Comparison of ENCODE assay signal across 24 cellular contexts in the genomic region with DNA sequence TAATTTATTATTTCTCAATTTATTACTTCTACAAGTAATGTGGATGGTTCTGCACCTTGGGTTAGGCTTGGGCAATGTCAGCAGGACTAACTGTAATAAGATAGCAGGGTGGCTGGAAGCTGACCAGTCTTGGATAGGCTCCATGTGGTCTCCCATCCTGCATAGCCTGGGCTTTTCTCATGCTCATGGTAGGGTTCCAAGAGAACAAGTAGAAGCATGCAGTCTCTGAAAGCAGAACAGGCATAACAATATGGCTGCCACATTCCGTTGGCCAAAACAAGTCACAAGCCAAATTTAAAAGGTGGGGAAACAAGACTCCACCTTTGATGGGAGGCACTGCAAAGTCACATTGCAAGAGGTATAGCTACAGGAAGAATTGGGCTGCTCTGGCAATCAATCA.
DNase-seq lines count a peak whose midpoint lies in the region; ATAC-seq and TF ChIP-seq lines count a peak whose summit lies in the region.
"Had no signal": no experiment of that assay in that cellular context is flagged by ENCODE, and none has a peak within 500 bp of the region (broad histone marks: within the 10 kb centered on the region; RNA-seq: fewer than 3 reads in every experiment).

No MANE protein-coding gene starts in this region.

- no peak overlapping the region; a peak in 1 of 5 replicates for H3K4me3 Mint-ChIP-seq in H9
- H3K4me3 Mint-ChIP-seq in stimulated activated memory B cell treated with anti-CD40 and anti-IgM and Interleukin-4, amounts not matched to agents 10 μg/mL and 1 μg/mL and 100 μg/mL, for 72 hours: no peak overlapping the region
- H3K4me3 Mint-ChIP-seq: activated CD4-positive, alpha-beta T cell treated with anti-CD3 and anti-CD28 coated beads for 36 hours; activated CD8-positive, alpha-beta memory T cell treated with anti-CD3 and anti-CD28 coated beads, Interleukin-2, amount 10 ng/mL, durations not matched to agents 7 days and 5 days; activated naive CD4-positive, alpha-beta T cell treated with anti-CD3 and anti-CD28 coated beads, Interleukin-2, amount 50 U/mL, for 24 hours; activated T-helper 1 cell treated with anti-CD3 and anti-CD28 coated beads, Interleukin-12 subunit alpha, Interleukin-12 subunit beta, Interleukin-2, Interleukin-4 antibody, amounts not matched to agents 30 ng/mL and 10 ng/mL and 1 ng/mL, durations not matched to agents 14 hours and 24 hours and 36 hours; CD14-positive monocyte; T-cell had no signal

- peaks cover 52 to 59% of the 10 kb centered on the region in 2 experiments for H3K4me1 Mint-ChIP-seq in H9
- H3K4me1 Mint-ChIP-seq in stimulated activated memory B cell treated with anti-CD40 and anti-IgM and Interleukin-4, amounts not matched to agents 10 μg/mL and 1 μg/mL and 100 μg/mL, for 72 hours: no peaks in the 10 kb centered on the region
- H3K4me1 Mint-ChIP-seq: CD14-positive monocyte had no signal

- no peak overlapping the region for H3K4me2 ChIP-seq in H9 (ENCODE audit: insufficient read depth, insufficient read length, low read length)
- H3K4me2 ChIP-seq: PC-9 had no signal

- H2AK5ac ChIP-seq in H9 (ENCODE audit: insufficient read length, low read length): no peak overlapping the region

- no peak overlapping the region for H3K9ac ChIP-seq in H9 (ENCODE audit: extremely low read depth, insufficient read length, low read length)

- WGBS in H9 (ENCODE audit: extremely low coverage, insufficient read length, low lambda C conversion rate): no CpG with 5 or more reads among the region's 1 CpG

- H3K18ac ChIP-seq in H9 (ENCODE audit: insufficient read length, low read depth, low read length): no peak overlapping the region

- no peak overlapping the region for H4K91ac ChIP-seq in H9 (ENCODE audit: insufficient read length, low read depth, low read length)

- H3K27ac ChIP-seq in H9 (ENCODE audit: insufficient read length, low read depth, low read length) (peak overlapping the region; percentile 8), RWPE2 (ENCODE audit: poor library complexity, severe bottlenecking) (peak overlapping the region; percentile 7)
- H3K27ac ChIP-seq: PC-9, SJCRH30, testis had no signal

- no peak for TF ChIP-seq CTCF in H9 (conservative IDR thresholded peaks at IDR 0.05)
- no peak for TF ChIP-seq CTCF in RWPE2 (IDR thresholded peaks at IDR 0.05; ENCODE audit: poor library complexity, severe bottlenecking)

- no peak overlapping the region for H2BK12ac ChIP-seq in H9 (ENCODE audit: insufficient read length, low read depth, low read length)

- ATAC-seq in RWPE2 (ENCODE audit: low read depth): peak; percentile 21; the same call in 1 of the 3 replicates
- ATAC-seq in esophagus mucosa: peak; percentile 21
- no peak for ATAC-seq in stimulated activated memory B cell treated with anti-CD40 and anti-IgM and Interleukin-4, amounts not matched to agents 10 μg/mL and 1 μg/mL and 100 μg/mL, for 72 hours
- ATAC-seq: activated CD4-positive, alpha-beta T cell treated with anti-CD3 and anti-CD28 coated beads for 36 hours; activated CD8-positive, alpha-beta memory T cell treated with anti-CD3 and anti-CD28 coated beads, Interleukin-2, amount 10 ng/mL, durations not matched to agents 7 days and 5 days; mucosa of descending colon; T-cell had no signal

- peak overlapping the region; percentile 18 to 96 (median 95); a peak in 5 of 7 replicates for H3K27ac Mint-ChIP-seq in H9
- H3K27ac Mint-ChIP-seq in stimulated activated memory B cell treated with anti-CD40 and anti-IgM and Interleukin-4, amounts not matched to agents 10 μg/mL and 1 μg/mL and 100 μg/mL, for 72 hours: no peak overlapping the region
- H3K27ac Mint-ChIP-seq: activated CD4-positive, alpha-beta T cell treated with anti-CD3 and anti-CD28 coated beads for 36 hours; activated CD8-positive, alpha-beta memory T cell treated with anti-CD3 and anti-CD28 coated beads, Interleukin-2, amount 10 ng/mL, durations not matched to agents 7 days and 5 days; activated naive CD4-positive, alpha-beta T cell treated with anti-CD3 and anti-CD28 coated beads, Interleukin-2, amount 50 U/mL, for 24 hours; activated T-helper 1 cell treated with anti-CD3 and anti-CD28 coated beads, Interleukin-12 subunit alpha, Interleukin-12 subunit beta, Interleukin-2, Interleukin-4 antibody, amounts not matched to agents 30 ng/mL and 10 ng/mL and 1 ng/mL, durations not matched to agents 14 hours and 24 hours and 36 hours; CD14-positive monocyte; T-cell had no signal

- H4K20me1 ChIP-seq in H9 (ENCODE audit: control insufficient read depth, insufficient read depth, insufficient read length): no peaks in the 10 kb centered on the region

- no peaks in the 10 kb centered on the region for H3K79me2 ChIP-seq in H9 (ENCODE audit: insufficient read depth, low read length)

- peaks cover 16 to 22% (median 17%) of the 10 kb centered on the region in 3 experiments for H3K36me3 Mint-ChIP-seq in H9 (ENCODE audit: insufficient read depth in 1 of 3, low read depth in 3 of 3)
- H3K36me3 Mint-ChIP-seq in stimulated activated memory B cell treated with anti-CD40 and anti-IgM and Interleukin-4, amounts not matched to agents 10 μg/mL and 1 μg/mL and 100 μg/mL, for 72 hours: peaks cover 5% of the 10 kb centered on the region
- H3K36me3 Mint-ChIP-seq: CD14-positive monocyte had no signal

- no peak overlapping the region for H2BK5ac ChIP-seq in H9 (ENCODE audit: insufficient read length, low read length)

- no peak overlapping the region for H3T11ph ChIP-seq in H9 (ENCODE audit: low read length)

- H3K27me3 Mint-ChIP-seq in H9 (ENCODE audit: low read depth): no peaks in the 10 kb centered on the region
- H3K27me3 Mint-ChIP-seq in stimulated activated memory B cell treated with anti-CD40 and anti-IgM and Interleukin-4, amounts not matched to agents 10 μg/mL and 1 μg/mL and 100 μg/mL, for 72 hours: peaks cover 11% of the 10 kb centered on the region
- H3K27me3 Mint-ChIP-seq: activated CD8-positive, alpha-beta memory T cell treated with anti-CD3 and anti-CD28 coated beads, Interleukin-2, amount 10 ng/mL, durations not matched to agents 7 days and 5 days had no signal

- H3K9me3 ChIP-seq in H9 (ENCODE audit: control insufficient read depth, low read depth, low read length) (no peaks in the 10 kb centered on the region), RWPE2 (ENCODE audit: severe bottlenecking) (peaks cover 5% of the 10 kb centered on the region)
- H3K9me3 ChIP-seq: SJCRH30, testis had no signal

- H3K9me3 Mint-ChIP-seq in H9: peaks cover 18 to 19% of the 10 kb centered on the region in 2 experiments
- peaks cover 6% of the 10 kb centered on the region for H3K9me3 Mint-ChIP-seq in stimulated activated memory B cell treated with anti-CD40 and anti-IgM and Interleukin-4, amounts not matched to agents 10 μg/mL and 1 μg/mL and 100 μg/mL, for 72 hours

- H3K36me3 ChIP-seq in RWPE2 (ENCODE audit: low read depth): 0 out of 2 replicates have a peak, but pooled peaks cover 5% of the 10 kb centered on the region
- H3K36me3 ChIP-seq: SJCRH30 had no signal

- H2BK120ac ChIP-seq in H9 (ENCODE audit: low read depth, low read length, poor library complexity, severe bottlenecking): no peak overlapping the region

- no peak overlapping the region for H4K8ac ChIP-seq in H9 (replicated peaks; ENCODE audit: insufficient read length, low read depth, low read length)

- DNase-seq in H9: peak; percentile 49
- DNase-seq in RWPE2 (ENCODE audit: low spot score): no peak
- peak; percentile 25 for DNase-seq in iris pigment epithelial cell (ENCODE audit: low read depth)
- no peak for DNase-seq in epidermal melanocyte (ENCODE audit: insufficient read length, low spot score)
- no peak for DNase-seq in hippocampal formation (lab: John Stamatoyannopoulos, UW)
- DNase-seq in activated CD8-positive, alpha-beta memory T cell treated with anti-CD3 and anti-CD28 coated beads for 24 hours: no peak
- DNase-seq: activated CD4-positive, alpha-beta T cell treated with anti-CD3 and anti-CD28 coated beads for 36 hours; activated CD8-positive, alpha-beta memory T cell treated with anti-CD3 and anti-CD28 coated beads, Interleukin-2, amount 10 ng/mL, durations not matched to agents 7 days and 5 days; aorta; islet precursor cell; KG1; mucosa of descending colon; NCI-H1694 treated with DMSO at 0.1 percent for 48 hours; PC-9; SJCRH30; small intestine; stimulated activated naive CD4-positive, alpha-beta T cell; T-cell; testis had no signal

- H3K4me1 ChIP-seq in H9 (ENCODE audit: insufficient read depth, low read length) (peaks cover 5% of the 10 kb centered on the region; the same call in 1 of the 2 replicates), RWPE2 (ENCODE audit: insufficient read depth, poor library complexity, severe bottlenecking) (peaks cover 19% of the 10 kb centered on the region)
- H3K4me1 ChIP-seq: testis had no signal

- no peaks in the 10 kb centered on the region for H3K27me3 ChIP-seq in H9 (ENCODE audit: insufficient read depth, low read length)
- H3K27me3 ChIP-seq in RWPE2 (ENCODE audit: insufficient read depth, poor library complexity, severe bottlenecking): no peaks in the 10 kb centered on the region
- H3K27me3 ChIP-seq: SJCRH30, testis had no signal

- H3K4me3 ChIP-seq in RWPE2 (ENCODE audit: severe bottlenecking): no peak overlapping the region
- H3K4me3 ChIP-seq: mucosa of descending colon, PC-9, SJCRH30, testis had no signal

- no peak overlapping the region for H3K56ac ChIP-seq in H9 (ENCODE audit: insufficient read length, low read depth, low read length)

- no peak overlapping the region for H2BK15ac ChIP-seq in H9 (ENCODE audit: low read depth, low read length)

- no peak overlapping the region for H3K14ac ChIP-seq in H9 (ENCODE audit: insufficient read depth, low read length)

- H2AFZ ChIP-seq in H9 (ENCODE audit: low read length): no peak overlapping the region
- H2AFZ ChIP-seq: PC-9 had no signal

- no peak overlapping the region for H3K23ac ChIP-seq in H9 (ENCODE audit: insufficient read length, low read depth, low read length)

- H4K5ac ChIP-seq in H9 (ENCODE audit: insufficient read length, low read depth, low read length): no peak overlapping the region

- no peak overlapping the region for H3K4ac ChIP-seq in H9 (ENCODE audit: low read depth, low read length)

- no peaks in the 10 kb centered on the region for H3K79me1 ChIP-seq in H9 (ENCODE audit: insufficient read depth, low read depth, low read length, poor library complexity, severe bottlenecking)

- no peaks in the 10 kb centered on the region for H3K23me2 ChIP-seq in H9 (ENCODE audit: insufficient read length, low read depth, low read length, poor library complexity, severe bottlenecking)

- no peak overlapping the region for H2BK20ac ChIP-seq in H9 (ENCODE audit: low read depth, low read length, poor library complexity, severe bottlenecking)

Comparison
In these comparisons a context has a peak if more than half of its experiments do, and no peak if none do; other contexts are left out.
1. DNase-seq: peak in H9 (single experiment) and iris pigment epithelial cell (single experiment); none in RWPE2 (single experiment), epidermal melanocyte (single experiment), hippocampal formation (0 of 2) and activated CD8-positive, alpha-beta memory T cell treated with anti-CD3 and anti-CD28 coated beads for 24 hours (single experiment).